ENCODE assay signal across 1 cellular context in genomic region chr17:27245230-27245696, GRCh38.
TF ChIP-seq lines count a peak whose summit lies in the region.

No MANE protein-coding gene starts in this region.

TF ChIP-seq in HepG2, 621 proteins besides CTCF, POLR2A, EP300 and RAD21 (continued from another document):
- no peak for TF ChIP-seq ZNF512 (CRISPR knock-in tag; IDR thresholded peaks at IDR 0.05)
- TF ChIP-seq ZNF256 (CRISPR knock-in tag; conservative IDR thresholded peaks at IDR 0.05) = no peak
- TF ChIP-seq ZBTB34 (CRISPR knock-in tag; IDR thresholded peaks at IDR 0.05) = no peak
- no peak for TF ChIP-seq BRF2 (CRISPR knock-in tag; IDR thresholded peaks at IDR 0.05)
- 0 out of 2 replicates have a peak, but pooled peaks have one; percentile 27 for TF ChIP-seq NCOA2 (CRISPR knock-in tag; IDR thresholded peaks at IDR 0.05)
- TF ChIP-seq TGIF2 (CRISPR knock-in tag; IDR thresholded peaks at IDR 0.05) = peak; percentile 86; the same call in 1 of the 2 replicates
- no peak for TF ChIP-seq MATR3 (CRISPR knock-in tag; IDR thresholded peaks at IDR 0.05)
- no peak for TF ChIP-seq ZSCAN9 (CRISPR knock-in tag; IDR thresholded peaks at IDR 0.05; ENCODE audit: borderline replicate concordance)
- no peak for TF ChIP-seq CENPT (CRISPR knock-in tag; IDR thresholded peaks at IDR 0.05; ENCODE audit: low read depth)
- no peak for TF ChIP-seq DMTF1 (CRISPR knock-in tag; IDR thresholded peaks at IDR 0.05)
- TF ChIP-seq SIX1 (CRISPR knock-in tag; IDR thresholded peaks at IDR 0.05; ENCODE audit: borderline replicate concordance) = 0 out of 2 replicates have a peak, but pooled peaks have one; percentile 13
- TF ChIP-seq PHB2 (IDR thresholded peaks at IDR 0.05; ENCODE audit: partially characterized antibody) = no peak
- TF ChIP-seq ELF4 (CRISPR knock-in tag; IDR thresholded peaks at IDR 0.05; ENCODE audit: borderline replicate concordance) = no peak
- peak; percentile 96 for TF ChIP-seq TFAP4 (IDR thresholded peaks at IDR 0.05; ENCODE audit: borderline replicate concordance, low read depth)
